In genomic region chr2:224573724-224574123, GRCh38 we compare ENCODE assay signal across 26 cellular contexts. TPM values are rescaled to one million over a fixed set of nuclear protein-coding genes. Genes with fewer than 3 reads are reported as not detected.
DNase-seq lines count a peak whose midpoint lies in the region; ATAC-seq and TF ChIP-seq lines count a peak whose summit lies in the region.
"Had no signal": no experiment of that assay in that cellular context is flagged by ENCODE, and none has a peak within 500 bp of the region (broad histone marks: within the 10 kb centered on the region; RNA-seq: fewer than 3 reads in every experiment).

No MANE protein-coding gene starts in this region.

- WGBS in SK-N-SH (ENCODE audit: low lambda C conversion rate): 97% methylated on average over 1 of the region's 1 CpG
- 95 to 96% methylated on average over 1 of the region's 1 CpG for WGBS in GM23248 (ENCODE audit: low coverage in 1 of 2, low lambda C conversion rate in 2 of 2, missing lambda C conversion rate in 2 of 2), 2 experiments

- H3K27ac ChIP-seq in SK-N-SH (ENCODE audit: low read depth in 2 of 2, low read length in 1 of 2) (no peak overlapping the region), SU-DHL-6 (ENCODE audit: low read depth, low read length) (peak overlapping the region; percentile 80; the same call in 1 of the 2 replicates), GM23248 (no peak overlapping the region)
- H3K27ac ChIP-seq: 22Rv1, esophagus squamous epithelium, ovary, upper lobe of left lung had no signal

- H3K36me3 ChIP-seq in SK-N-SH (replicated peaks in 1 of 2; ENCODE audit: control insufficient read depth in 1 of 2, insufficient read depth in 2 of 2, low read length in 1 of 2) (peaks cover 0 to 5% of the 10 kb centered on the region in 2 experiments), SU-DHL-6 (ENCODE audit: low read length) (peaks cover 10% of the 10 kb centered on the region), HAP-1 (replicated peaks) (no peaks in the 10 kb centered on the region), GM23248 (ENCODE audit: low read depth) (no peaks in the 10 kb centered on the region)
- H3K36me3 ChIP-seq: colonic mucosa, esophagus squamous epithelium, gastrocnemius medialis, ovary, upper lobe of left lung had no signal

- peak overlapping the region; percentile 13 for H3K4me3 Mint-ChIP-seq in nephron progenitor cell
- no peak overlapping the region for H3K4me3 Mint-ChIP-seq in glutamatergic neuron (ENCODE audit: unreplicated experiment)

- H3K27ac Mint-ChIP-seq in nephron progenitor cell (no peak overlapping the region), glutamatergic neuron (ENCODE audit: unreplicated experiment) (no peak overlapping the region)
- H3K27ac Mint-ChIP-seq: activated B cell treated with CpG ODN at 0.5 μM for 24 hours had no signal

- H3K79me2 ChIP-seq in SK-N-SH (ENCODE audit: insufficient read depth) (peaks cover 100% of the 10 kb centered on the region), SU-DHL-6 (ENCODE audit: insufficient read depth, low read length) (peaks cover 100% of the 10 kb centered on the region), GM23248 (ENCODE audit: insufficient read depth) (peaks cover 100% of the 10 kb centered on the region)

- H3K9ac ChIP-seq in SK-N-SH (no peak overlapping the region), SU-DHL-6 (ENCODE audit: low read length) (peak overlapping the region; percentile 16), GM23248 (no peak overlapping the region)

- TF ChIP-seq EP300 in SK-N-SH (IDR thresholded peaks at IDR 0.05; ENCODE audit: borderline replicate concordance in 1 of 2, low read depth in 1 of 2, low read length in 1 of 2): no peak

- DNase-seq in SK-N-SH (no peak), fibroblast of mammary gland (ENCODE audit: low read depth) (no peak), nephron progenitor cell (no peak), HAP-1 (ENCODE audit: low spot score in 2 of 2) (no peak), glutamatergic neuron (no peak), GM23248 (no peak)
- DNase-seq: activated B cell treated with CpG ODN at 0.5 μM for 24 hours; activated CD4-positive, alpha-beta T cell treated with anti-CD3 and anti-CD28 coated beads, Interleukin-2, amount 50 U/mL, for 48 hours; colonic mucosa; DMS53; effector memory CD4-positive, alpha-beta T cell; esophagus squamous epithelium; gastrocnemius medialis; kidney glomerular epithelial cell; mammary epithelial cell; NCI-H1092 treated with DMSO at 0.1 percent for 48 hours; NCI-H2029; NCI-H2227 treated with DMSO at 0.1 percent for 48 hours; NCI-H748 treated with DMSO at 0.1 percent for 48 hours; ovary; substantia nigra; upper lobe of left lung had no signal

- H3K36me3 Mint-ChIP-seq in nephron progenitor cell (ENCODE audit: low read depth): peaks cover 25% of the 10 kb centered on the region
- no peaks in the 10 kb centered on the region for H3K36me3 Mint-ChIP-seq in glutamatergic neuron (ENCODE audit: unreplicated experiment)

- CTCF ChIA-PET in SK-N-SH (lab: Yijun Ruan, JAX): interaction anchor here (0.7 to 1.2 kb wide), 3 partner anchors 77 to 580 kb away, joined by 3 to 4 read pairs (median 4); no protein-coding TSS in a partner anchor

- no peaks in the 10 kb centered on the region for H3K9me2 ChIP-seq in SK-N-SH
- no peaks in the 10 kb centered on the region for H3K9me2 ChIP-seq in SU-DHL-6 (replicated peaks; ENCODE audit: insufficient read depth, low read length)
- no peaks in the 10 kb centered on the region for H3K9me2 ChIP-seq in GM23248 (ENCODE audit: insufficient read depth)

- H3K9me3 Mint-ChIP-seq in nephron progenitor cell: peaks cover 4% of the 10 kb centered on the region
- H3K9me3 Mint-ChIP-seq in glutamatergic neuron (ENCODE audit: unreplicated experiment): peaks cover 6% of the 10 kb centered on the region
- H3K9me3 Mint-ChIP-seq: activated B cell treated with CpG ODN at 0.5 μM for 24 hours had no signal

- H3K4me1 Mint-ChIP-seq in nephron progenitor cell: peaks cover 52% of the 10 kb centered on the region
- H3K4me1 Mint-ChIP-seq in glutamatergic neuron (ENCODE audit: low read depth, unreplicated experiment): peaks cover 57% of the 10 kb centered on the region

- peak; percentile 46; the same call in 2 of the 3 replicates for ATAC-seq in SK-N-SH treated with all-trans-retinoic acid at 6 μM for 48 hours
- ATAC-seq: gastrocnemius medialis had no signal

- H3K9me3 ChIP-seq in SK-N-SH (no peaks in the 10 kb centered on the region), SU-DHL-6 (ENCODE audit: insufficient read depth, low read length) (no peaks in the 10 kb centered on the region), HAP-1 (no peaks in the 10 kb centered on the region), GM23248 (ENCODE audit: low read depth) (no peaks in the 10 kb centered on the region)
- H3K9me3 ChIP-seq: colonic mucosa, esophagus squamous epithelium, gastrocnemius medialis, ovary, upper lobe of left lung had no signal

- TF ChIP-seq CTCF in SK-N-SH (IDR thresholded peaks at IDR 0.05): no peak
- TF ChIP-seq CTCF in SU-DHL-6 (IDR thresholded peaks at IDR 0.05; ENCODE audit: insufficient read depth, low read length, poor library complexity, severe bottlenecking): no peak
- TF ChIP-seq CTCF in fibroblast of mammary gland (conservative IDR thresholded peaks at IDR 0.05; ENCODE audit: control insufficient read depth, insufficient read depth, low read depth, low read length): peak; percentile 4
- TF ChIP-seq CTCF in nephron progenitor cell (IDR thresholded peaks at IDR 0.05): no peak
- TF ChIP-seq CTCF in glutamatergic neuron (IDR thresholded peaks at IDR 0.05; ENCODE audit: partially characterized antibody, unreplicated experiment): no peak

- peaks cover 100% of the 10 kb centered on the region for H4K20me1 ChIP-seq in SK-N-SH (ENCODE audit: insufficient read depth)
- H4K20me1 ChIP-seq in SU-DHL-6 (ENCODE audit: low read depth, low read length): peaks cover 71% of the 10 kb centered on the region
- peaks cover 68% of the 10 kb centered on the region for H4K20me1 ChIP-seq in GM23248 (ENCODE audit: insufficient read depth)

- no peak for TF ChIP-seq RAD21 in SK-N-SH (IDR thresholded peaks at IDR 0.05; ENCODE audit: low read length)

- peaks cover 9% of the 10 kb centered on the region for H3F3A ChIP-seq in SK-N-SH (replicated peaks; ENCODE audit: insufficient read depth)
- peaks cover 43% of the 10 kb centered on the region for H3F3A ChIP-seq in SU-DHL-6 (ENCODE audit: insufficient read depth)
- H3F3A ChIP-seq in GM23248 (ENCODE audit: insufficient read depth): peaks cover 5% of the 10 kb centered on the region; the same call in 1 of the 2 replicates

- POLR2A ChIA-PET in SK-N-SH (lab: Yijun Ruan, JAX): no interaction called here

- H3K4me2 ChIP-seq in SK-N-SH (no peak overlapping the region), SU-DHL-6 (ENCODE audit: low read depth, low read length, poor library complexity, severe bottlenecking) (peak overlapping the region; percentile 98), GM23248 (ENCODE audit: unreplicated experiment) (no peak overlapping the region)
- H3K4me2 ChIP-seq: smooth muscle cell had no signal

- H3K27me3 Mint-ChIP-seq in nephron progenitor cell (ENCODE audit: low read depth, poor library complexity): no peaks in the 10 kb centered on the region
- no peaks in the 10 kb centered on the region for H3K27me3 Mint-ChIP-seq in glutamatergic neuron (ENCODE audit: unreplicated experiment)
- H3K27me3 Mint-ChIP-seq: activated B cell treated with CpG ODN at 0.5 μM for 24 hours had no signal

- no peaks in the 10 kb centered on the region for H3K27me3 ChIP-seq in SK-N-SH (ENCODE audit: insufficient read depth)
- no peaks in the 10 kb centered on the region for H3K27me3 ChIP-seq in SU-DHL-6 (ENCODE audit: low read length)
- no peaks in the 10 kb centered on the region for H3K27me3 ChIP-seq in HAP-1 (ENCODE audit: low read depth)
- no peaks in the 10 kb centered on the region for H3K27me3 ChIP-seq in GM23248 (replicated peaks; ENCODE audit: insufficient read depth)
- H3K27me3 ChIP-seq: colonic mucosa, esophagus squamous epithelium, gastrocnemius medialis, ovary, upper lobe of left lung had no signal

- H3K4me1 ChIP-seq in SK-N-SH (ENCODE audit: control insufficient read depth in 1 of 2, insufficient read depth in 2 of 2, low read depth in 1 of 2, low read length in 1 of 2) (peaks cover 19% of the 10 kb centered on the region in 2 experiments; a peak in 3 of 4 replicates), HAP-1 (peaks cover 71% of the 10 kb centered on the region), GM23248 (ENCODE audit: insufficient read depth) (peaks cover 63% of the 10 kb centered on the region)

- H3K4me3 ChIP-seq in SK-N-SH (ENCODE audit: low read depth in 2 of 2, low read length in 1 of 2) (no peak overlapping the region), SU-DHL-6 (ENCODE audit: insufficient read depth, low read length, poor library complexity, severe bottlenecking) (no peak overlapping the region), fibroblast of mammary gland (ENCODE audit: control insufficient read depth, low read depth, low read length) (no peak overlapping the region), HAP-1 (no peak overlapping the region), GM23248 (no peak overlapping the region)
- H3K4me3 ChIP-seq: colonic mucosa, esophagus squamous epithelium, gastrocnemius medialis, ovary, smooth muscle cell, upper lobe of left lung had no signal

- in situ Hi-C loops in HAP-1 (cut with MboI; ENCODE audit: low sequenced_read_pairs): no loop called here
- in situ Hi-C loops in GM23248 (cut with MboI): no loop called here

- H2AFZ ChIP-seq in SK-N-SH (ENCODE audit: low read depth) (no peak overlapping the region), SU-DHL-6 (ENCODE audit: low read depth, low read length, severe bottlenecking) (no peak overlapping the region), GM23248 (no peak overlapping the region)

TF ChIP-seq in SK-N-SH treated with all-trans-retinoic acid at 6 μM for 48 hours, 23 proteins besides CTCF, POLR2A, EP300 and RAD21 (continues in another document):
- no peak for TF ChIP-seq GLIS3 (CRISPR knock-in tag; IDR thresholded peaks at IDR 0.05)
- TF ChIP-seq ISL1 (CRISPR knock-in tag; IDR thresholded peaks at IDR 0.05): no peak
- no peak for TF ChIP-seq TCF4 (CRISPR knock-in tag; IDR thresholded peaks at IDR 0.05; ENCODE audit: borderline replicate concordance)
- no peak for TF ChIP-seq ZFP30 (CRISPR knock-in tag; IDR thresholded peaks at IDR 0.05)

TF ChIP-seq in SK-N-SH, 30 proteins besides CTCF, POLR2A, EP300 and RAD21 (continues in another document):
- no peak for TF ChIP-seq USF2 (IDR thresholded peaks at IDR 0.05; ENCODE audit: borderline replicate concordance, low read depth, low read length)

RNA-seq across cellular contexts. Expression of gene CUL3, which starts 11.4 kb away (rescaled TPM):
- polyA plus RNA-seq in SK-N-SH (2012; rRNA removed): 17.0 and 17.3 TPM in 2 replicates
- polyA plus RNA-seq in SK-N-SH (2012; cell fraction: cytosol; rRNA removed): 27.3 and 34.3 TPM in 2 replicates
- polyA plus RNA-seq in SK-N-SH (2012; cell fraction: nucleus; rRNA removed): 10.8 and 34.5 TPM in 2 replicates
- 99.4 TPM for total RNA-seq in glutamatergic neuron (ENCODE audit: unreplicated experiment)
- total RNA-seq in GM23248 (2014; rRNA removed; shearing (Covaris generic)): 34.0 and 47.8 TPM in 2 replicates
- polyA plus RNA-seq in GM23248 (2016; fragmentation: Nextera tagmentation; extraction: Ambion mirVana): 22.5 and 24.7 TPM in 2 replicates
